Comparison of ENCODE assay signal across 21 cellular contexts in genomic region chr3:171494457-171495109, GRCh38. TPM values are rescaled to one million over a fixed set of nuclear protein-coding genes. Genes with fewer than 3 reads are reported as not detected.
DNase-seq lines count a peak whose midpoint lies in the region; ATAC-seq and TF ChIP-seq lines count a peak whose summit lies in the region.
"Had no signal": no experiment of that assay in that cellular context is flagged by ENCODE, and none has a peak within 500 bp of the region (broad histone marks: within the 10 kb centered on the region; RNA-seq: fewer than 3 reads in every experiment).

No MANE protein-coding gene starts in this region.

- ATAC-seq in naive thymus-derived CD4-positive, alpha-beta T cell: peak; percentile 92
- ATAC-seq in HG03196 (IDR thresholded peaks at IDR 0.05; ENCODE audit: unreplicated experiment): no peak
- ATAC-seq: lower lobe of right lung had no signal

- H3K9me3 Mint-ChIP-seq in CD4-positive, alpha-beta memory T cell: peaks cover 0 to 1% (median 0%) of the 10 kb centered on the region in 8 donors
- H3K9me3 Mint-ChIP-seq in activated T-helper 1 cell treated with anti-CD3 and anti-CD28 coated beads, Interleukin-12 subunit alpha, Interleukin-12 subunit beta, Interleukin-2, Interleukin-4 antibody, amounts not matched to agents 30 ng/mL and 10 ng/mL and 1 ng/mL, durations not matched to agents 14 hours and 24 hours and 36 hours: peaks cover 3% of the 10 kb centered on the region
- peaks cover 0 to 5% (median 0%) of the 10 kb centered on the region in 11 donors for H3K9me3 Mint-ChIP-seq in naive thymus-derived CD4-positive, alpha-beta T cell
- H3K9me3 Mint-ChIP-seq in osteocyte (ENCODE audit: unreplicated experiment): no peaks in the 10 kb centered on the region
- H3K9me3 Mint-ChIP-seq: HFFc6 had no signal

- no peaks in the 10 kb centered on the region for H3K9me3 ChIP-seq in CD4-positive, alpha-beta memory T cell (ENCODE audit: control insufficient read depth in 1 of 2, low read length in 2 of 2)
- H3K9me3 ChIP-seq in naive thymus-derived CD4-positive, alpha-beta T cell (ENCODE audit: control insufficient read depth in 2 of 3, low read length in 3 of 3): no peaks in the 10 kb centered on the region
- H3K9me3 ChIP-seq: lower lobe of right lung, sigmoid colon had no signal

- H3K4me3 ChIP-seq in CD4-positive, alpha-beta memory T cell (ENCODE audit: low read length in 2 of 2): no peak overlapping the region
- H3K4me3 ChIP-seq in GM12864 (ENCODE audit: low read depth, low read length): no peak overlapping the region
- no peak overlapping the region for H3K4me3 ChIP-seq in naive thymus-derived CD4-positive, alpha-beta T cell (ENCODE audit: low read length)
- H3K4me3 ChIP-seq: lower lobe of right lung, sigmoid colon had no signal

- no peak for TF ChIP-seq CTCF in GM12864 (IDR thresholded peaks at IDR 0.05; ENCODE audit: low read depth, low read length, missing control alignments)
- no peak for TF ChIP-seq CTCF in osteocyte (IDR thresholded peaks at IDR 0.05)

- DNase-seq in CD4-positive, alpha-beta memory T cell: peak; percentile 51 to 73 (median 62)
- DNase-seq in GM12864 (ENCODE audit: low read depth): peak; percentile 3
- peak; percentile 31 for DNase-seq in activated T-helper 1 cell treated with anti-CD3 and anti-CD28 coated beads, Interleukin-12 subunit alpha, Interleukin-12 subunit beta, Interleukin-2, Interleukin-4 antibody, amounts not matched to agents 30 ng/mL and 10 ng/mL and 1 ng/mL, durations not matched to agents 14 hours and 24 hours and 36 hours (ENCODE audit: low spot score)
- peak in 7 of 9 donors; percentile 55 to 87 (median 75) for DNase-seq in naive thymus-derived CD4-positive, alpha-beta T cell
- no peak for DNase-seq in osteocyte (ENCODE audit: extremely low spot score, unreplicated experiment)
- no peak for DNase-seq in NCI-H526 treated with DMSO at 0.1 percent for 48 hours (lab: John Stamatoyannopoulos, UW)
- DNase-seq: activated CD4-positive, alpha-beta T cell treated with anti-CD3 and anti-CD28 coated beads for 1 hour; AML-193; GDM1; head of caudate nucleus; HFFc6; Kasumi-1; lower lobe of right lung; NCI-H2171 treated with DMSO at 0.1 percent for 48 hours; NCI-H774; OCI-M1; SIG-M5; sigmoid colon; substantia nigra; T-helper 9 cell had no signal

- no peaks in the 10 kb centered on the region for H3K27me3 ChIP-seq in CD4-positive, alpha-beta memory T cell (ENCODE audit: insufficient read depth, low read length)
- H3K27me3 ChIP-seq in naive thymus-derived CD4-positive, alpha-beta T cell (ENCODE audit: control insufficient read depth in 2 of 2, insufficient read depth in 2 of 2, low read length in 2 of 2): no peaks in the 10 kb centered on the region
- H3K27me3 ChIP-seq: sigmoid colon had no signal

- no peaks in the 10 kb centered on the region for H3K36me3 ChIP-seq in CD4-positive, alpha-beta memory T cell (ENCODE audit: insufficient read depth, low read length)
- no peaks in the 10 kb centered on the region for H3K36me3 ChIP-seq in naive thymus-derived CD4-positive, alpha-beta T cell (ENCODE audit: control insufficient read depth in 2 of 3, insufficient read depth in 3 of 3, low read length in 3 of 3)
- H3K36me3 ChIP-seq: lower lobe of right lung, sigmoid colon had no signal

- POLR2A ChIA-PET in CD4-positive, alpha-beta memory T cell (lab: Charles Lee; ENCODE audit: partially characterized antibody): interaction anchor here (0.9 to 5.8 kb wide), 3 partner anchors 14 to 245 kb away, joined by 3 to 54 read pairs (median 3); partner anchors contain the start of gene TNIK
- POLR2A ChIA-PET in naive thymus-derived CD4-positive, alpha-beta T cell (lab: Charles Lee): interaction anchor here (0.6 to 1.1 kb wide), 3 partner anchors 12 to 47 kb away, joined by 3 to 4 read pairs (median 3); no protein-coding TSS in a partner anchor

- H3K4me1 Mint-ChIP-seq in CD4-positive, alpha-beta memory T cell: peaks cover 31 to 60% (median 46%) of the 10 kb centered on the region in 4 donors
- H3K4me1 Mint-ChIP-seq in activated T-helper 1 cell treated with anti-CD3 and anti-CD28 coated beads, Interleukin-12 subunit alpha, Interleukin-12 subunit beta, Interleukin-2, Interleukin-4 antibody, amounts not matched to agents 30 ng/mL and 10 ng/mL and 1 ng/mL, durations not matched to agents 14 hours and 24 hours and 36 hours (ENCODE audit: low read depth): peaks cover 61% of the 10 kb centered on the region
- peaks cover 17 to 76% (median 58%) of the 10 kb centered on the region in 7 donors for H3K4me1 Mint-ChIP-seq in naive thymus-derived CD4-positive, alpha-beta T cell
- peaks cover 3% of the 10 kb centered on the region for H3K4me1 Mint-ChIP-seq in osteocyte (ENCODE audit: unreplicated experiment)

- intact Hi-C loops in CD4-positive, alpha-beta memory T cell (cut with micrococcal nuclease): loop anchor here (1.0 kb wide), 1 partner anchor 34 kb away; the partner anchor contains the start of gene TNIK
- intact Hi-C loops in activated T-helper 1 cell treated with anti-CD3 and anti-CD28 coated beads, Interleukin-12 subunit alpha, Interleukin-12 subunit beta, Interleukin-2, Interleukin-4 antibody, amounts not matched to agents 30 ng/mL and 10 ng/mL and 1 ng/mL, durations not matched to agents 14 hours and 24 hours and 36 hours (cut with micrococcal nuclease): loop anchor here (1.0 to 10.0 kb wide), 4 partner anchors 34 to 1260 kb away; partner anchors contain the start of genes ECT2 and TNIK
- intact Hi-C loops in naive thymus-derived CD4-positive, alpha-beta T cell (cut with micrococcal nuclease): loop anchor here (1.0 to 10.0 kb wide), 7 partner anchors 14 to 1258 kb away; partner anchors contain the start of genes ECT2 (in 1 of the 2), EIF5A2 (in 1 of the 2) and TNIK (in 1 of the 2)

- peak overlapping the region; percentile 7 for H3K27ac ChIP-seq in CD4-positive, alpha-beta memory T cell (ENCODE audit: low read depth, low read length)
- H3K27ac ChIP-seq in naive thymus-derived CD4-positive, alpha-beta T cell (ENCODE audit: low read depth, low read length): peak overlapping the region; percentile 61
- H3K27ac ChIP-seq: lower lobe of right lung, sigmoid colon had no signal

- CTCF ChIA-PET in CD4-positive, alpha-beta memory T cell (lab: Charles Lee; ENCODE audit: partially characterized antibody): interaction anchor here (0.7 to 1.0 kb wide), 3 partner anchors 13 to 563 kb away, joined by 3 read pairs; no protein-coding TSS in a partner anchor
- CTCF ChIA-PET in naive thymus-derived CD4-positive, alpha-beta T cell (lab: Charles Lee): interaction anchor here (1.0 kb wide), 2 partner anchors 9 to 37 kb away, joined by 3 to 4 read pairs; no protein-coding TSS in a partner anchor

- H3K36me3 Mint-ChIP-seq in CD4-positive, alpha-beta memory T cell: peaks cover 0 to 4% of the 10 kb centered on the region in 2 donors
- H3K36me3 Mint-ChIP-seq in activated T-helper 1 cell treated with anti-CD3 and anti-CD28 coated beads, Interleukin-12 subunit alpha, Interleukin-12 subunit beta, Interleukin-2, Interleukin-4 antibody, amounts not matched to agents 30 ng/mL and 10 ng/mL and 1 ng/mL, durations not matched to agents 14 hours and 24 hours and 36 hours (ENCODE audit: low read depth): peaks cover 2% of the 10 kb centered on the region
- peaks cover 0 to 24% (median 2%) of the 10 kb centered on the region in 5 donors for H3K36me3 Mint-ChIP-seq in naive thymus-derived CD4-positive, alpha-beta T cell
- H3K36me3 Mint-ChIP-seq in osteocyte (ENCODE audit: unreplicated experiment): no peaks in the 10 kb centered on the region

- peak overlapping the region; percentile 82 to 93 (median 90) for H3K27ac Mint-ChIP-seq in CD4-positive, alpha-beta memory T cell
- H3K27ac Mint-ChIP-seq in activated T-helper 1 cell treated with anti-CD3 and anti-CD28 coated beads, Interleukin-12 subunit alpha, Interleukin-12 subunit beta, Interleukin-2, Interleukin-4 antibody, amounts not matched to agents 30 ng/mL and 10 ng/mL and 1 ng/mL, durations not matched to agents 14 hours and 24 hours and 36 hours: peak overlapping the region; percentile 79
- peak overlapping the region; percentile 78 to 96 (median 90) for H3K27ac Mint-ChIP-seq in naive thymus-derived CD4-positive, alpha-beta T cell
- H3K27ac Mint-ChIP-seq in osteocyte (ENCODE audit: unreplicated experiment): no peak overlapping the region
- H3K27ac Mint-ChIP-seq: HFFc6 had no signal

- H3K27me3 Mint-ChIP-seq in CD4-positive, alpha-beta memory T cell: no peaks in the 10 kb centered on the region
- H3K27me3 Mint-ChIP-seq in activated T-helper 1 cell treated with anti-CD3 and anti-CD28 coated beads, Interleukin-12 subunit alpha, Interleukin-12 subunit beta, Interleukin-2, Interleukin-4 antibody, amounts not matched to agents 30 ng/mL and 10 ng/mL and 1 ng/mL, durations not matched to agents 14 hours and 24 hours and 36 hours (ENCODE audit: insufficient read depth): no peaks in the 10 kb centered on the region
- H3K27me3 Mint-ChIP-seq in naive thymus-derived CD4-positive, alpha-beta T cell: no peaks in the 10 kb centered on the region
- no peaks in the 10 kb centered on the region for H3K27me3 Mint-ChIP-seq in osteocyte (ENCODE audit: unreplicated experiment)

- peaks cover 54% of the 10 kb centered on the region for H3K4me1 ChIP-seq in CD4-positive, alpha-beta memory T cell (ENCODE audit: insufficient read depth, low read length)
- peaks cover 32 to 39% of the 10 kb centered on the region in 2 donors for H3K4me1 ChIP-seq in naive thymus-derived CD4-positive, alpha-beta T cell (ENCODE audit: control insufficient read depth in 2 of 2, insufficient read depth in 2 of 2, low read length in 2 of 2)
- H3K4me1 ChIP-seq: lower lobe of right lung, sigmoid colon had no signal

- H3K4me3 Mint-ChIP-seq in CD4-positive, alpha-beta memory T cell: peak overlapping the region in 7 of 8 donors; percentile 23 to 74 (median 67)
- H3K4me3 Mint-ChIP-seq in activated T-helper 1 cell treated with anti-CD3 and anti-CD28 coated beads, Interleukin-12 subunit alpha, Interleukin-12 subunit beta, Interleukin-2, Interleukin-4 antibody, amounts not matched to agents 30 ng/mL and 10 ng/mL and 1 ng/mL, durations not matched to agents 14 hours and 24 hours and 36 hours: peak overlapping the region; percentile 2
- peak overlapping the region; percentile 22 to 79 (median 72) for H3K4me3 Mint-ChIP-seq in naive thymus-derived CD4-positive, alpha-beta T cell
- no peak overlapping the region for H3K4me3 Mint-ChIP-seq in osteocyte (ENCODE audit: unreplicated experiment)
- H3K4me3 Mint-ChIP-seq: HFFc6 had no signal

RNA-seq across cellular contexts. Expression of gene TNIK, which starts 34.4 kb away (rescaled TPM):
- total RNA-seq in CD4-positive, alpha-beta memory T cell: 10 to 100 TPM; 86.3 to 93.5 TPM
- 10 to 100 TPM; 14.6 to 29.8 TPM for polyA plus RNA-seq in CD4-positive, alpha-beta memory T cell
- 21.0 and 21.5 TPM in 2 replicates for total RNA-seq in activated T-helper 1 cell treated with anti-CD3 and anti-CD28 coated beads, Interleukin-12 subunit alpha, Interleukin-12 subunit beta, Interleukin-2, Interleukin-4 antibody, amounts not matched to agents 30 ng/mL and 10 ng/mL and 1 ng/mL, durations not matched to agents 14 hours and 24 hours and 36 hours
- total RNA-seq in naive thymus-derived CD4-positive, alpha-beta T cell: 10 to 100 TPM; 61.6 to 74.9 (median 73.6) TPM
- polyA plus RNA-seq in naive thymus-derived CD4-positive, alpha-beta T cell: 10 to 100 TPM; 20.2 to 22.1 TPM
- 11.5 and 15.5 TPM in 2 replicates for total RNA-seq in osteocyte

Comparison
In these comparisons a context has a peak if more than half of its experiments do, and no peak if none do; other contexts are left out.
1. DNase-seq: peak in CD4-positive, alpha-beta memory T cell (5 of 5), GM12864 (single experiment), activated T-helper 1 cell treated with anti-CD3 and anti-CD28 coated beads, Interleukin-12 subunit alpha, Interleukin-12 subunit beta, Interleukin-2, Interleukin-4 antibody, amounts not matched to agents 30 ng/mL and 10 ng/mL and 1 ng/mL, durations not matched to agents 14 hours and 24 hours and 36 hours (single experiment) and naive thymus-derived CD4-positive, alpha-beta T cell (7 of 9); none in osteocyte (single experiment) and NCI-H526 treated with DMSO at 0.1 percent for 48 hours (single experiment).